In genomic region chr2:24919100-24919976, GRCh38 we compare ENCODE assay signal across 8 cellular contexts. TPM values are rescaled to one million over a fixed set of nuclear protein-coding genes. Genes with fewer than 3 reads are reported as not detected.
A peak's percentile ranks its signal among the peaks of the same experiment; 100 is the strongest.
DNase-seq lines count a peak whose midpoint lies in the region; ATAC-seq and TF ChIP-seq lines count a peak whose summit lies in the region.

No MANE protein-coding gene starts in this region.

- H3K4me1 ChIP-seq in foreskin keratinocyte = no peaks in the 10 kb centered on the region

- no peaks in the 10 kb centered on the region for H3K27me3 Mint-ChIP-seq in activated T-helper 2 cell treated with anti-CD3 and anti-CD28 coated beads, Interferon-gamma antibody, Interleukin-2, Interleukin-4, amounts not matched to agents 10 μg/mL and 5 μg/mL and 100 μg/mL, durations not matched to agents 14 hours and 24 hours and 36 hours (ENCODE audit: low read depth)

- peaks cover 33% of the 10 kb centered on the region for H3K36me3 Mint-ChIP-seq in activated T-helper 2 cell treated with anti-CD3 and anti-CD28 coated beads, Interferon-gamma antibody, Interleukin-2, Interleukin-4, amounts not matched to agents 10 μg/mL and 5 μg/mL and 100 μg/mL, durations not matched to agents 14 hours and 24 hours and 36 hours (ENCODE audit: low read depth)

- intact Hi-C loops in activated T-helper 2 cell treated with anti-CD3 and anti-CD28 coated beads, Interferon-gamma antibody, Interleukin-2, Interleukin-4, amounts not matched to agents 10 μg/mL and 5 μg/mL and 100 μg/mL, durations not matched to agents 14 hours and 24 hours and 36 hours (cut with micrococcal nuclease) = loop anchor here (1.0 kb wide), 1 partner anchor 52 kb away; the partner anchor contains the start of gene DNAJC27
- intact Hi-C loops in posterior vena cava (cut with DNase I) = no loop called here

- no peaks in the 10 kb centered on the region for H3K27me3 ChIP-seq in foreskin keratinocyte

- H3K4me3 Mint-ChIP-seq in activated T-helper 2 cell treated with anti-CD3 and anti-CD28 coated beads, Interferon-gamma antibody, Interleukin-2, Interleukin-4, amounts not matched to agents 10 μg/mL and 5 μg/mL and 100 μg/mL, durations not matched to agents 14 hours and 24 hours and 36 hours (ENCODE audit: low read depth) = peak overlapping the region; percentile 85

- H3K4me1 Mint-ChIP-seq in activated T-helper 2 cell treated with anti-CD3 and anti-CD28 coated beads, Interferon-gamma antibody, Interleukin-2, Interleukin-4, amounts not matched to agents 10 μg/mL and 5 μg/mL and 100 μg/mL, durations not matched to agents 14 hours and 24 hours and 36 hours (ENCODE audit: low read depth) = peaks cover 26% of the 10 kb centered on the region

- ATAC-seq in HG02885 (IDR thresholded peaks at IDR 0.05; ENCODE audit: poor library complexity, unreplicated experiment) = peak; percentile 11
- ATAC-seq in foreskin keratinocyte = peak; percentile 51

- no peak overlapping the region for H3K27ac ChIP-seq in foreskin keratinocyte

- no peak for TF ChIP-seq CTCF in foreskin keratinocyte (conservative IDR thresholded peaks at IDR 0.05)

- H3K9me3 Mint-ChIP-seq in activated T-helper 2 cell treated with anti-CD3 and anti-CD28 coated beads, Interferon-gamma antibody, Interleukin-2, Interleukin-4, amounts not matched to agents 10 μg/mL and 5 μg/mL and 100 μg/mL, durations not matched to agents 14 hours and 24 hours and 36 hours = no peaks in the 10 kb centered on the region

- H3K27ac Mint-ChIP-seq in activated T-helper 2 cell treated with anti-CD3 and anti-CD28 coated beads, Interferon-gamma antibody, Interleukin-2, Interleukin-4, amounts not matched to agents 10 μg/mL and 5 μg/mL and 100 μg/mL, durations not matched to agents 14 hours and 24 hours and 36 hours = peak overlapping the region; percentile 80

- DNase-seq in NCI-H2196 (lab: John Stamatoyannopoulos, UW; ENCODE audit: unreplicated experiment) (peak; percentile 36), NCI-H2196 treated with DMSO at 0.1 percent for 48 hours (lab: John Stamatoyannopoulos, UW; ENCODE audit: unreplicated experiment) (no peak), NCI-H82 treated with DMSO at 0.1 percent for 48 hours (lab: John Stamatoyannopoulos, UW; ENCODE audit: unreplicated experiment) (peak; percentile 47), foreskin keratinocyte (peak; percentile 29 to 44), posterior vena cava (ENCODE audit: low spot score) (peak; percentile 83), NCI-H128 (lab: John Stamatoyannopoulos, UW; ENCODE audit: unreplicated experiment) (no peak)
- DNase-seq in activated T-helper 2 cell treated with anti-CD3 and anti-CD28 coated beads, Interferon-gamma antibody, Interleukin-2, Interleukin-4, amounts not matched to agents 10 μg/mL and 5 μg/mL and 100 μg/mL, durations not matched to agents 14 hours and 24 hours and 36 hours (ENCODE audit: low spot score) = peak; percentile 52

RNA-seq across cellular contexts. Expression of gene ADCY3, which starts 0.7 kb away (rescaled TPM):
- 108 and 112 TPM in 2 replicates for total RNA-seq in activated T-helper 2 cell treated with anti-CD3 and anti-CD28 coated beads, Interferon-gamma antibody, Interleukin-2, Interleukin-4, amounts not matched to agents 10 μg/mL and 5 μg/mL and 100 μg/mL, durations not matched to agents 14 hours and 24 hours and 36 hours
- total RNA-seq in foreskin keratinocyte (64.9 and 67.0 TPM in 2 replicates), posterior vena cava (100 to 1,000 TPM in 1 of 2 donors, 10 to 100 TPM in 1; 99.5 to 129 TPM)
- polyA plus RNA-seq in foreskin keratinocyte = 51.2 and 55.8 TPM in 2 replicates

RNA-seq across cellular contexts. Expression of gene DNAJC27, which starts 52.4 kb away (rescaled TPM):
- total RNA-seq in activated T-helper 2 cell treated with anti-CD3 and anti-CD28 coated beads, Interferon-gamma antibody, Interleukin-2, Interleukin-4, amounts not matched to agents 10 μg/mL and 5 μg/mL and 100 μg/mL, durations not matched to agents 14 hours and 24 hours and 36 hours = 4.9 and 6.1 TPM in 2 replicates
- 1.8 and 4.1 TPM in 2 replicates for total RNA-seq in foreskin keratinocyte
- polyA plus RNA-seq in foreskin keratinocyte = 0.49 and 0.62 TPM in 2 replicates
- total RNA-seq in posterior vena cava = 1 to 10 TPM; 5.6 to 7.2 TPM

Comparison
In these comparisons a context has a peak if more than half of its experiments do, and no peak if none do; other contexts are left out.
1. DNase-seq: peak in NCI-H2196 (single experiment), NCI-H82 treated with DMSO at 0.1 percent for 48 hours (single experiment), activated T-helper 2 cell treated with anti-CD3 and anti-CD28 coated beads, Interferon-gamma antibody, Interleukin-2, Interleukin-4, amounts not matched to agents 10 μg/mL and 5 μg/mL and 100 μg/mL, durations not matched to agents 14 hours and 24 hours and 36 hours (single experiment), foreskin keratinocyte (2 of 2) and posterior vena cava (single experiment); none in NCI-H2196 treated with DMSO at 0.1 percent for 48 hours (single experiment) and NCI-H128 (single experiment).